Comparison of ENCODE assay signal across 37 cellular contexts in genomic region chr2:16275718-16276117, GRCh38.
"Had no signal": no experiment of that assay in that cellular context is flagged by ENCODE, and none has a peak within 500 bp of the region (broad histone marks: within the 10 kb centered on the region; RNA-seq: fewer than 3 reads in every experiment).

No MANE protein-coding gene starts in this region.

- DNase-seq: activated CD4-positive, alpha-beta memory T cell treated with anti-CD3 and anti-CD28 coated beads, Interleukin-2, amount 10 ng/mL, durations not matched to agents 7 days and 5 days; activated CD4-positive, alpha-beta T cell treated with anti-CD3 and anti-CD28 coated beads for 1 hour; activated CD4-positive, alpha-beta T cell treated with anti-CD3 and anti-CD28 coated beads for 36 hours; activated CD4-positive, alpha-beta T cell treated with anti-CD3 and anti-CD28 coated beads for 48 hours; activated CD4-positive, alpha-beta T cell treated with anti-CD3 and anti-CD28 coated beads, Interleukin-2, amount 10 ng/mL, durations not matched to agents 7 days and 5 days; activated CD4-positive, alpha-beta T cell treated with anti-CD3 and anti-CD28 coated beads, Interleukin-2, amount 50 U/mL, for 48 hours; activated CD4-positive, CD25-positive, alpha-beta regulatory T cell; activated CD8-positive, alpha-beta memory T cell treated with anti-CD3 and anti-CD28 coated beads for 24 hours; activated CD8-positive, alpha-beta memory T cell treated with anti-CD3 and anti-CD28 coated beads, Interleukin-2, amount 10 ng/mL, durations not matched to agents 7 days and 5 days; activated CD8-positive, alpha-beta memory T cell treated with anti-CD3 and anti-CD28 coated beads, Interleukin-2, amount 50 U/mL, for 48 hours; activated CD8-positive, alpha-beta T cell treated with anti-CD3 and anti-CD28 coated beads, Interleukin-2, amount 10 ng/mL, durations not matched to agents 7 days and 5 days; activated effector memory CD4-positive, alpha-beta T cell treated with Interleukin-2 at 50 U/mL for 16 hours; activated gamma-delta T cell; activated naive CD4-positive, alpha-beta T cell treated with anti-CD3 and anti-CD28 coated beads, Interleukin-2, amount 10 ng/mL, durations not matched to agents 7 days and 5 days; activated naive CD4-positive, alpha-beta T cell treated with Interleukin-2 at 50 U/mL for 16 hours; activated naive CD8-positive, alpha-beta T cell treated with anti-CD3 and anti-CD28 coated beads, Interleukin-2, amount 10 ng/mL, durations not matched to agents 7 days and 5 days; activated naive CD8-positive, alpha-beta T cell treated with anti-CD3 and anti-CD28 coated beads, Interleukin-2, amount 50 U/mL, for 24 hours; activated T-cell treated with anti-CD3 and anti-CD28 coated beads, Interleukin-2, amount 50 U/mL, for 24 hours; activated T-cell treated with anti-CD3 and anti-CD28 coated beads, Interleukin-2, amount 50 U/mL, for 48 hours; amygdala; anterior cingulate cortex; caudate nucleus; T-helper 1 cell; T-helper 2 cell; T-helper 9 cell; WERI-Rb-1 had no signal

- H3K27me3 ChIP-seq: ascending aorta, cardiac muscle cell had no signal

- H3K36me3 ChIP-seq: ascending aorta, cardiac muscle cell, WERI-Rb-1 had no signal

- H3K27me3 Mint-ChIP-seq: activated CD4-positive, alpha-beta memory T cell treated with anti-CD3 and anti-CD28 coated beads, Interleukin-2, amount 10 ng/mL, durations not matched to agents 7 days and 5 days; activated CD4-positive, alpha-beta T cell treated with anti-CD3 and anti-CD28 coated beads, Interleukin-2, amount 10 ng/mL, durations not matched to agents 7 days and 5 days; activated CD8-positive, alpha-beta memory T cell treated with anti-CD3 and anti-CD28 coated beads, Interleukin-2, amount 10 ng/mL, durations not matched to agents 7 days and 5 days; activated naive CD4-positive, alpha-beta T cell treated with anti-CD3 and anti-CD28 coated beads, Interleukin-2, amount 10 ng/mL, durations not matched to agents 7 days and 5 days; activated naive CD8-positive, alpha-beta T cell treated with anti-CD3 and anti-CD28 coated beads, Interleukin-2, amount 10 ng/mL, durations not matched to agents 7 days and 5 days; activated naive CD8-positive, alpha-beta T cell treated with anti-CD3 and anti-CD28 coated beads, Interleukin-2, amount 50 U/mL, for 24 hours; activated T-cell treated with anti-CD3 and anti-CD28 coated beads, Interleukin-2, amount 50 U/mL, for 24 hours; brain; central memory CD8-positive, alpha-beta T cell had no signal

- ATAC-seq: activated CD4-positive, alpha-beta T cell treated with anti-CD3 and anti-CD28 coated beads for 36 hours; activated CD4-positive, CD25-positive, alpha-beta regulatory T cell treated with anti-CD3 and anti-CD28 coated beads, Interleukin-2, amount 50 U/mL, for 24 hours; activated CD8-positive, alpha-beta memory T cell treated with anti-CD3 and anti-CD28 coated beads, Interleukin-2, amount 10 ng/mL, durations not matched to agents 7 days and 5 days; activated CD8-positive, alpha-beta T cell treated with anti-CD3 and anti-CD28 coated beads, Interleukin-2, amount 10 ng/mL, durations not matched to agents 7 days and 5 days; activated naive CD8-positive, alpha-beta T cell treated with anti-CD3 and anti-CD28 coated beads, Interleukin-2, amount 50 U/mL, for 24 hours; WTC11 had no signal

- H3K9me3 Mint-ChIP-seq: activated CD4-positive, alpha-beta memory T cell treated with anti-CD3 and anti-CD28 coated beads, Interleukin-2, amount 10 ng/mL, durations not matched to agents 7 days and 5 days; activated CD4-positive, alpha-beta T cell treated with anti-CD3 and anti-CD28 coated beads, Interleukin-2, amount 10 ng/mL, durations not matched to agents 7 days and 5 days; activated naive CD4-positive, alpha-beta T cell treated with anti-CD3 and anti-CD28 coated beads, Interleukin-2, amount 10 ng/mL, durations not matched to agents 7 days and 5 days; activated naive CD4-positive, alpha-beta T cell treated with anti-CD3 and anti-CD28 coated beads, Interleukin-2, amount 50 U/mL, for 24 hours; activated naive CD8-positive, alpha-beta T cell treated with anti-CD3 and anti-CD28 coated beads, Interleukin-2, amount 50 U/mL, for 24 hours; activated T-cell treated with anti-CD3 and anti-CD28 coated beads, Interleukin-2, amount 50 U/mL, for 24 hours; activated T-helper 2 cell treated with anti-CD3 and anti-CD28 coated beads, Interferon-gamma antibody, Interleukin-2, Interleukin-4, amounts not matched to agents 10 μg/mL and 5 μg/mL and 100 μg/mL, durations not matched to agents 14 hours and 24 hours and 36 hours; T-helper 1 cell treated with Interleukin-12 subunit alpha and Interleukin-12 subunit beta and Interleukin-4 antibody, amounts not matched to agents 30 μg/mL and 1 μg/mL, for 36 hours; T-helper 2 cell treated with Interferon-gamma antibody and Interleukin-4, amounts not matched to agents 5 μg/mL and 100 μg/mL, for 36 hours; WTC11 had no signal

- H3K27ac ChIP-seq: ascending aorta, cardiac muscle cell, WERI-Rb-1 had no signal

- H3K4me3 ChIP-seq: ascending aorta, cardiac muscle cell had no signal

- H3K4me1 Mint-ChIP-seq: activated CD4-positive, alpha-beta memory T cell treated with anti-CD3 and anti-CD28 coated beads, Interleukin-2, amount 10 ng/mL, durations not matched to agents 7 days and 5 days; activated CD4-positive, alpha-beta T cell treated with anti-CD3 and anti-CD28 coated beads for 36 hours; activated CD4-positive, alpha-beta T cell treated with anti-CD3 and anti-CD28 coated beads, Interleukin-2, amount 10 ng/mL, durations not matched to agents 7 days and 5 days; activated CD8-positive, alpha-beta memory T cell treated with anti-CD3 and anti-CD28 coated beads, Interleukin-2, amount 10 ng/mL, durations not matched to agents 7 days and 5 days; activated naive CD4-positive, alpha-beta T cell treated with anti-CD3 and anti-CD28 coated beads, Interleukin-2, amount 10 ng/mL, durations not matched to agents 7 days and 5 days; activated naive CD4-positive, alpha-beta T cell treated with anti-CD3 and anti-CD28 coated beads, Interleukin-2, amount 50 U/mL, for 24 hours; activated naive CD8-positive, alpha-beta T cell treated with anti-CD3 and anti-CD28 coated beads, Interleukin-2, amount 50 U/mL, for 24 hours; central memory CD8-positive, alpha-beta T cell; WTC11 had no signal

- H3K36me3 Mint-ChIP-seq: activated CD8-positive, alpha-beta memory T cell treated with anti-CD3 and anti-CD28 coated beads, Interleukin-2, amount 10 ng/mL, durations not matched to agents 7 days and 5 days; activated naive CD4-positive, alpha-beta T cell treated with anti-CD3 and anti-CD28 coated beads, Interleukin-2, amount 10 ng/mL, durations not matched to agents 7 days and 5 days; activated naive CD4-positive, alpha-beta T cell treated with anti-CD3 and anti-CD28 coated beads, Interleukin-2, amount 50 U/mL, for 24 hours; activated naive CD8-positive, alpha-beta T cell; activated naive CD8-positive, alpha-beta T cell treated with anti-CD3 and anti-CD28 coated beads, Interleukin-2, amount 10 ng/mL, durations not matched to agents 7 days and 5 days; brain; WTC11 had no signal

- H3K4me1 ChIP-seq: ascending aorta had no signal

- H3K4me3 Mint-ChIP-seq: activated CD4-positive, alpha-beta memory T cell treated with anti-CD3 and anti-CD28 coated beads, Interleukin-2, amount 10 ng/mL, durations not matched to agents 7 days and 5 days; activated CD4-positive, alpha-beta T cell treated with anti-CD3 and anti-CD28 coated beads for 36 hours; activated CD4-positive, alpha-beta T cell treated with anti-CD3 and anti-CD28 coated beads, Interleukin-2, amount 10 ng/mL, durations not matched to agents 7 days and 5 days; activated CD8-positive, alpha-beta memory T cell treated with anti-CD3 and anti-CD28 coated beads, Interleukin-2, amount 10 ng/mL, durations not matched to agents 7 days and 5 days; activated CD8-positive, alpha-beta T cell treated with anti-CD3 and anti-CD28 coated beads, Interleukin-2, amount 10 ng/mL, durations not matched to agents 7 days and 5 days; activated naive CD4-positive, alpha-beta T cell treated with anti-CD3 and anti-CD28 coated beads, Interleukin-2, amount 10 ng/mL, durations not matched to agents 7 days and 5 days; activated naive CD4-positive, alpha-beta T cell treated with anti-CD3 and anti-CD28 coated beads, Interleukin-2, amount 50 U/mL, for 24 hours; activated naive CD8-positive, alpha-beta T cell; activated naive CD8-positive, alpha-beta T cell treated with anti-CD3 and anti-CD28 coated beads, Interleukin-2, amount 10 ng/mL, durations not matched to agents 7 days and 5 days; activated naive CD8-positive, alpha-beta T cell treated with anti-CD3 and anti-CD28 coated beads, Interleukin-2, amount 50 U/mL, for 24 hours; activated T-cell treated with anti-CD3 and anti-CD28 coated beads, Interleukin-2, amount 50 U/mL, for 24 hours; central memory CD8-positive, alpha-beta T cell; T-helper 1 cell treated with Interleukin-12 subunit alpha and Interleukin-12 subunit beta and Interleukin-4 antibody, amounts not matched to agents 30 μg/mL and 1 μg/mL, for 36 hours; T-helper 2 cell treated with Interferon-gamma antibody and Interleukin-4, amounts not matched to agents 5 μg/mL and 100 μg/mL, for 36 hours; WTC11 had no signal

- H3K27ac Mint-ChIP-seq: activated CD4-positive, alpha-beta memory T cell treated with anti-CD3 and anti-CD28 coated beads, Interleukin-2, amount 10 ng/mL, durations not matched to agents 7 days and 5 days; activated CD4-positive, alpha-beta T cell treated with anti-CD3 and anti-CD28 coated beads for 36 hours; activated CD4-positive, alpha-beta T cell treated with anti-CD3 and anti-CD28 coated beads, Interleukin-2, amount 10 ng/mL, durations not matched to agents 7 days and 5 days; activated CD8-positive, alpha-beta memory T cell treated with anti-CD3 and anti-CD28 coated beads, Interleukin-2, amount 10 ng/mL, durations not matched to agents 7 days and 5 days; activated CD8-positive, alpha-beta T cell treated with anti-CD3 and anti-CD28 coated beads, Interleukin-2, amount 10 ng/mL, durations not matched to agents 7 days and 5 days; activated naive CD4-positive, alpha-beta T cell treated with anti-CD3 and anti-CD28 coated beads, Interleukin-2, amount 10 ng/mL, durations not matched to agents 7 days and 5 days; activated naive CD4-positive, alpha-beta T cell treated with anti-CD3 and anti-CD28 coated beads, Interleukin-2, amount 50 U/mL, for 24 hours; activated naive CD8-positive, alpha-beta T cell; activated naive CD8-positive, alpha-beta T cell treated with anti-CD3 and anti-CD28 coated beads, Interleukin-2, amount 10 ng/mL, durations not matched to agents 7 days and 5 days; activated naive CD8-positive, alpha-beta T cell treated with anti-CD3 and anti-CD28 coated beads, Interleukin-2, amount 50 U/mL, for 24 hours; activated T-cell treated with anti-CD3 and anti-CD28 coated beads, Interleukin-2, amount 50 U/mL, for 24 hours; activated T-helper 2 cell treated with anti-CD3 and anti-CD28 coated beads, Interferon-gamma antibody, Interleukin-2, Interleukin-4, amounts not matched to agents 10 μg/mL and 5 μg/mL and 100 μg/mL, durations not matched to agents 14 hours and 24 hours and 36 hours; brain; T-helper 1 cell treated with Interleukin-12 subunit alpha and Interleukin-12 subunit beta and Interleukin-4 antibody, amounts not matched to agents 30 μg/mL and 1 μg/mL, for 36 hours; T-helper 2 cell treated with Interferon-gamma antibody and Interleukin-4, amounts not matched to agents 5 μg/mL and 100 μg/mL, for 36 hours; WTC11 had no signal

- H3K9me3 ChIP-seq: ascending aorta had no signal
